17 cellular contexts compared by ENCODE assay signal in genomic region chr10:65931291-65932080, GRCh38.
DNase-seq lines count a peak whose midpoint lies in the region; ATAC-seq, FAIRE-seq and TF ChIP-seq lines count a peak whose summit lies in the region.
"Had no signal": no experiment of that assay in that cellular context is flagged by ENCODE, and none has a peak within 500 bp of the region (broad histone marks: within the 10 kb centered on the region; RNA-seq: fewer than 3 reads in every experiment).

No MANE protein-coding gene starts in this region.

- H3K23ac ChIP-seq in mesendoderm (ENCODE audit: low read length) = no peak overlapping the region

- no peaks in the 10 kb centered on the region for H3K79me2 ChIP-seq in mesendoderm (ENCODE audit: control insufficient read depth, insufficient read depth, low read length)

- no peak overlapping the region for H3K56ac ChIP-seq in mesendoderm (ENCODE audit: low read length)

- no peak overlapping the region for H4K8ac ChIP-seq in mesendoderm (ENCODE audit: low read depth, low read length)

- H4K5ac ChIP-seq in mesendoderm (ENCODE audit: low read length) = no peak overlapping the region

- no CpG with 5 or more reads among the region's 5 CpGs for WGBS in mesendoderm (ENCODE audit: extremely low coverage, insufficient coverage, low lambda C conversion rate)

- no peak for TF ChIP-seq POLR2A in breast epithelium (IDR thresholded peaks at IDR 0.05)

- no peaks in the 10 kb centered on the region for H3K27me3 Mint-ChIP-seq in WTC11 (ENCODE audit: low read depth)
- H3K27me3 Mint-ChIP-seq: CD8-positive, alpha-beta memory T cell had no signal

- intact Hi-C loops in A673 (cut with micrococcal nuclease; ENCODE audit: unreplicated experiment) = no loop called here
- intact Hi-C loops in breast epithelium (cut with DNase I; ENCODE audit: low total_unique reads) = no loop called here

- no peak overlapping the region for H2BK120ac ChIP-seq in mesendoderm (ENCODE audit: low read depth, low read length)

- no peak overlapping the region for H2BK5ac ChIP-seq in mesendoderm (ENCODE audit: low read length)

- H3K27me3 ChIP-seq in mesendoderm (ENCODE audit: insufficient read depth, low read length, poor library complexity) = no peaks in the 10 kb centered on the region
- no peaks in the 10 kb centered on the region for H3K27me3 ChIP-seq in A673 (replicated peaks; ENCODE audit: insufficient read depth, low read depth, low read length, poor library complexity)
- no peaks in the 10 kb centered on the region for H3K27me3 ChIP-seq in breast epithelium
- H3K27me3 ChIP-seq: BLaER1, Peyer's patch had no signal

- no peak overlapping the region for H2BK15ac ChIP-seq in mesendoderm (replicated peaks; ENCODE audit: low read depth)

- no peak overlapping the region for H2AK5ac ChIP-seq in mesendoderm (ENCODE audit: low read length)

- H3K9me3 ChIP-seq in A673 (ENCODE audit: low read depth, low read length, poor library complexity, severe bottlenecking) = no peaks in the 10 kb centered on the region
- no peaks in the 10 kb centered on the region for H3K9me3 ChIP-seq in breast epithelium
- H3K9me3 ChIP-seq: BLaER1, HAP-1, Peyer's patch had no signal

- peaks cover 14% of the 10 kb centered on the region for H3K4me1 Mint-ChIP-seq in WTC11
- H3K4me1 Mint-ChIP-seq: CD8-positive, alpha-beta memory T cell had no signal

- BruUV-seq in A673 (replicated peaks; lab: Mats Ljungman, UMichigan) = no TSS peak

- H3K4me3 ChIP-seq in mesendoderm (ENCODE audit: low read length) = no peak overlapping the region
- H3K4me3 ChIP-seq in A673 (ENCODE audit: low read depth, low read length, poor library complexity, severe bottlenecking) = no peak overlapping the region
- no peak overlapping the region for H3K4me3 ChIP-seq in breast epithelium
- H3K4me3 ChIP-seq: BLaER1, HAP-1, Peyer's patch had no signal

- H3K4me2 ChIP-seq in mesendoderm (ENCODE audit: low read length) = no peak overlapping the region
- H3K4me2 ChIP-seq: BLaER1 had no signal

- peak; percentile 33 for DNase-seq in DMS 273 (lab: John Stamatoyannopoulos, UW; ENCODE audit: unreplicated experiment)
- DNase-seq in DMS 273 treated with DMSO at 0.1 percent for 48 hours (lab: John Stamatoyannopoulos, UW) = no peak
- DNase-seq in WTC11 (ENCODE audit: low spot score) = no peak
- no peak for DNase-seq in mesendoderm
- DNase-seq in urothelium cell line (ENCODE audit: low spot score) = no peak
- DNase-seq in A673 (ENCODE audit: low spot score) = no peak
- DNase-seq in breast epithelium (ENCODE audit: low spot score in 2 of 2) = no peak
- DNase-seq: CD8-positive, alpha-beta memory T cell; EL; NCI-H1436 treated with DMSO at 0.1 percent for 48 hours; Peyer's patch; SIG-M5 had no signal

- H3K4me1 ChIP-seq in mesendoderm (ENCODE audit: control insufficient read depth, low read depth, low read length) (no peaks in the 10 kb centered on the region), A673 (ENCODE audit: insufficient read depth, low read length, poor library complexity, severe bottlenecking) (no peaks in the 10 kb centered on the region), breast epithelium (no peaks in the 10 kb centered on the region)
- H3K4me1 ChIP-seq: BLaER1, Peyer's patch had no signal

- CTCF ChIA-PET in WTC11 (lab: Charles Lee) (no interaction called here), A673 (lab: Charles Lee) (no interaction called here)

- H3K36me3 Mint-ChIP-seq in WTC11 = no peaks in the 10 kb centered on the region
- H3K36me3 Mint-ChIP-seq: CD8-positive, alpha-beta memory T cell had no signal

- H3K27ac Mint-ChIP-seq in WTC11 = peak overlapping the region; percentile 8; the same call in 1 of the 2 replicates
- H3K27ac Mint-ChIP-seq: CD8-positive, alpha-beta memory T cell had no signal

- peak overlapping the region; percentile 28 for H3K18ac ChIP-seq in mesendoderm (ENCODE audit: low read length)

- POLR2A ChIA-PET in WTC11 (lab: Charles Lee) (no interaction called here), A673 (lab: Charles Lee; ENCODE audit: low non-redundant PET) (no interaction called here)

- no peak overlapping the region for H3K9ac ChIP-seq in mesendoderm (ENCODE audit: low read length)
- H3K9ac ChIP-seq: BLaER1 had no signal

- no peaks in the 10 kb centered on the region for H3K79me1 ChIP-seq in mesendoderm (ENCODE audit: low read length)

- no peaks in the 10 kb centered on the region for H3K9me3 Mint-ChIP-seq in WTC11

- ATAC-seq in WTC11 (peak; percentile 20), SK-N-SH treated with all-trans-retinoic acid at 6 μM for 48 hours (no peak)

- no peaks in the 10 kb centered on the region for H3K36me3 ChIP-seq in mesendoderm (ENCODE audit: control insufficient read depth, insufficient read depth, low read length)
- no peaks in the 10 kb centered on the region for H3K36me3 ChIP-seq in A673 (ENCODE audit: insufficient read depth, low read length, poor library complexity, severe bottlenecking)
- no peaks in the 10 kb centered on the region for H3K36me3 ChIP-seq in breast epithelium
- H3K36me3 ChIP-seq: BLaER1, HAP-1, Peyer's patch had no signal

- H3K4me3 Mint-ChIP-seq in WTC11 = no peak overlapping the region
- H3K4me3 Mint-ChIP-seq: CD8-positive, alpha-beta memory T cell had no signal

- TF ChIP-seq CTCF in WTC11 (IDR thresholded peaks at IDR 0.05) = no peak
- no peak for TF ChIP-seq CTCF in A673 (conservative IDR thresholded peaks at IDR 0.05; ENCODE audit: low read depth, low read length)
- TF ChIP-seq CTCF in breast epithelium (IDR thresholded peaks at IDR 0.05) = no peak

- H3K27ac ChIP-seq in mesendoderm (ENCODE audit: low read depth, low read length) = no peak overlapping the region
- H3K27ac ChIP-seq in A673 (ENCODE audit: low read depth, low read length, poor library complexity, severe bottlenecking) = no peak overlapping the region
- H3K27ac ChIP-seq in breast epithelium = no peak overlapping the region
- H3K27ac ChIP-seq: 22Rv1, BLaER1, HL-60, Peyer's patch had no signal

- FAIRE-seq in urothelium cell line (lab: Jason Lieb, UNC) = peak; percentile 84

- H3K4ac ChIP-seq in mesendoderm (ENCODE audit: low read depth, low read length) = no peak overlapping the region

TF ChIP-seq in WTC11, 78 proteins besides CTCF, POLR2A, EP300 and RAD21 (continues in another document):
- TF ChIP-seq, protein P1, sequence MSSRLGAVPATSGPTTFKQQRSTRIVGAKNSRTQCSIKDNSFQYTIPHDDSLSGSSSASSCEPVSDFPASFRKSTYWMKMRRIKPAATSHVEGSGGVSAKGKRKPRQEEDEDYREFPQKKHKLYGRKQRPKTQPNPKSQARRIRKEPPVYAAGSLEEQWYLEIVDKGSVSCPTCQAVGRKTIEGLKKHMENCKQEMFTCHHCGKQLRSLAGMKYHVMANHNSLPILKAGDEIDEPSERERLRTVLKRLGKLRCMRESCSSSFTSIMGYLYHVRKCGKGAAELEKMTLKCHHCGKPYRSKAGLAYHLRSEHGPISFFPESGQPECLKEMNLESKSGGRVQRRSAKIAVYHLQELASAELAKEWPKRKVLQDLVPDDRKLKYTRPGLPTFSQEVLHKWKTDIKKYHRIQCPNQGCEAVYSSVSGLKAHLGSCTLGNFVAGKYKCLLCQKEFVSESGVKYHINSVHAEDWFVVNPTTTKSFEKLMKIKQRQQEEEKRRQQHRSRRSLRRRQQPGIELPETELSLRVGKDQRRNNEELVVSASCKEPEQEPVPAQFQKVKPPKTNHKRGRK (CRISPR knock-in tag; IDR thresholded peaks at IDR 0.05; ENCODE audit: borderline replicate concordance) = no peak
- no peak for TF ChIP-seq ZNF263 (CRISPR knock-in tag; IDR thresholded peaks at IDR 0.05; ENCODE audit: low read depth)
- TF ChIP-seq SOX15 (CRISPR knock-in tag; IDR thresholded peaks at IDR 0.05) = no peak
- TF ChIP-seq ZNF671 (CRISPR knock-in tag; IDR thresholded peaks at IDR 0.05) = no peak
- TF ChIP-seq MYBL2 (CRISPR knock-in tag; IDR thresholded peaks at IDR 0.05) = no peak
- no peak for TF ChIP-seq ATF1 (CRISPR knock-in tag; IDR thresholded peaks at IDR 0.05)
- TF ChIP-seq FOXJ3 (CRISPR knock-in tag; IDR thresholded peaks at IDR 0.05; ENCODE audit: borderline replicate concordance) = no peak
- TF ChIP-seq NR3C1 (CRISPR knock-in tag; conservative IDR thresholded peaks at IDR 0.05; ENCODE audit: low read depth) = no peak

TF ChIP-seq in SK-N-SH treated with all-trans-retinoic acid at 6 μM for 48 hours, 23 proteins besides CTCF, POLR2A, EP300 and RAD21 (continues in another document):
- TF ChIP-seq, protein P2, sequence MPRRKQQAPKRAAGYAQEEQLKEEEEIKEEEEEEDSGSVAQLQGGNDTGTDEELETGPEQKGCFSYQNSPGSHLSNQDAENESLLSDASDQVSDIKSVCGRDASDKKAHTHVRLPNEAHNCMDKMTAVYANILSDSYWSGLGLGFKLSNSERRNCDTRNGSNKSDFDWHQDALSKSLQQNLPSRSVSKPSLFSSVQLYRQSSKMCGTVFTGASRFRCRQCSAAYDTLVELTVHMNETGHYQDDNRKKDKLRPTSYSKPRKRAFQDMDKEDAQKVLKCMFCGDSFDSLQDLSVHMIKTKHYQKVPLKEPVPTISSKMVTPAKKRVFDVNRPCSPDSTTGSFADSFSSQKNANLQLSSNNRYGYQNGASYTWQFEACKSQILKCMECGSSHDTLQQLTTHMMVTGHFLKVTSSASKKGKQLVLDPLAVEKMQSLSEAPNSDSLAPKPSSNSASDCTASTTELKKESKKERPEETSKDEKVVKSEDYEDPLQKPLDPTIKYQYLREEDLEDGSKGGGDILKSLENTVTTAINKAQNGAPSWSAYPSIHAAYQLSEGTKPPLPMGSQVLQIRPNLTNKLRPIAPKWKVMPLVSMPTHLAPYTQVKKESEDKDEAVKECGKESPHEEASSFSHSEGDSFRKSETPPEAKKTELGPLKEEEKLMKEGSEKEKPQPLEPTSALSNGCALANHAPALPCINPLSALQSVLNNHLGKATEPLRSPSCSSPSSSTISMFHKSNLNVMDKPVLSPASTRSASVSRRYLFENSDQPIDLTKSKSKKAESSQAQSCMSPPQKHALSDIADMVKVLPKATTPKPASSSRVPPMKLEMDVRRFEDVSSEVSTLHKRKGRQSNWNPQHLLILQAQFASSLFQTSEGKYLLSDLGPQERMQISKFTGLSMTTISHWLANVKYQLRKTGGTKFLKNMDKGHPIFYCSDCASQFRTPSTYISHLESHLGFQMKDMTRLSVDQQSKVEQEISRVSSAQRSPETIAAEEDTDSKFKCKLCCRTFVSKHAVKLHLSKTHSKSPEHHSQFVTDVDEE (CRISPR knock-in tag; IDR thresholded peaks at IDR 0.05) = no peak
- TF ChIP-seq SNAI2 (CRISPR knock-in tag; IDR thresholded peaks at IDR 0.05) (no peak), ZFP30 (CRISPR knock-in tag; IDR thresholded peaks at IDR 0.05) (no peak), ESRRG (CRISPR knock-in tag; IDR thresholded peaks at IDR 0.05) (no peak), TOX (CRISPR knock-in tag; IDR thresholded peaks at IDR 0.05; ENCODE audit: borderline replicate concordance) (no peak), ZC3H10 (CRISPR knock-in tag; IDR thresholded peaks at IDR 0.05) (no peak)
